ENCODE assay signal across 19 cellular contexts in genomic region chr22:45104313-45104712, GRCh38.
"Had no signal": no experiment of that assay in that cellular context is flagged by ENCODE, and none has a peak within 500 bp of the region (broad histone marks: within the 10 kb centered on the region; RNA-seq: fewer than 3 reads in every experiment).

No MANE protein-coding gene starts in this region.

- H3K36me3 ChIP-seq: MG63 had no signal

- H3K4me1 Mint-ChIP-seq: activated naive CD4-positive, alpha-beta T cell treated with anti-CD3 and anti-CD28 coated beads, Interleukin-2, amount 50 U/mL, for 24 hours had no signal

- H3K27ac ChIP-seq: KMS-11 had no signal

- ATAC-seq: activated CD4-positive, CD25-positive, alpha-beta regulatory T cell treated with anti-CD3 and anti-CD28 coated beads, Interleukin-2, amount 50 U/mL, for 24 hours; activated CD8-positive, alpha-beta T cell treated with anti-CD3 and anti-CD28 coated beads for 36 hours had no signal

- H2AFZ ChIP-seq: PC-9 had no signal

- H3K9me3 Mint-ChIP-seq: activated CD8-positive, alpha-beta T cell treated with anti-CD3 and anti-CD28 coated beads for 36 hours; activated naive CD4-positive, alpha-beta T cell treated with anti-CD3 and anti-CD28 coated beads, Interleukin-2, amount 50 U/mL, for 24 hours; T-helper 1 cell treated with Interleukin-12 subunit alpha and Interleukin-12 subunit beta and Interleukin-4 antibody, amounts not matched to agents 30 μg/mL and 1 μg/mL, for 36 hours had no signal

- H3K4me2 ChIP-seq: KMS-11 had no signal

- H3K4me3 Mint-ChIP-seq: activated CD8-positive, alpha-beta T cell treated with anti-CD3 and anti-CD28 coated beads for 36 hours; activated naive CD4-positive, alpha-beta T cell treated with anti-CD3 and anti-CD28 coated beads, Interleukin-2, amount 50 U/mL, for 24 hours; T-helper 1 cell treated with Interleukin-12 subunit alpha and Interleukin-12 subunit beta and Interleukin-4 antibody, amounts not matched to agents 30 μg/mL and 1 μg/mL, for 36 hours had no signal

- H3K9me3 ChIP-seq: MG63 had no signal

- DNase-seq: activated CD4-positive, alpha-beta T cell treated with anti-CD3 and anti-CD28 coated beads for 4 hours; activated CD8-positive, alpha-beta memory T cell treated with anti-CD3 and anti-CD28 coated beads, Interleukin-2, amount 50 U/mL, for 48 hours; activated CD8-positive, alpha-beta T cell treated with anti-CD3 and anti-CD28 coated beads for 36 hours; activated naive CD4-positive, alpha-beta T cell; activated T-cell treated with anti-CD3 and anti-CD28 coated beads, Interleukin-2, amount 50 U/mL, for 1 hour; MG63; NCI-H1105 treated with DMSO at 0.1 percent for 48 hours; NCI-H1436 treated with DMSO at 0.1 percent for 48 hours; NCI-H187; NCI-H2081 treated with DMSO at 0.1 percent for 48 hours; NCI-H446 treated with DMSO at 0.1 percent for 48 hours; NCI-H524 treated with DMSO at 0.1 percent for 48 hours; NCI-H748 treated with DMSO at 0.1 percent for 48 hours; PC-9; SHP77 treated with DMSO at 0.1 percent for 48 hours had no signal

- H3K9ac ChIP-seq: KMS-11 had no signal

- H3K27me3 ChIP-seq: MG63 had no signal

- H3K36me3 Mint-ChIP-seq: activated naive CD4-positive, alpha-beta T cell treated with anti-CD3 and anti-CD28 coated beads, Interleukin-2, amount 50 U/mL, for 24 hours had no signal

- H3K27ac Mint-ChIP-seq: activated CD8-positive, alpha-beta T cell treated with anti-CD3 and anti-CD28 coated beads for 36 hours; activated naive CD4-positive, alpha-beta T cell treated with anti-CD3 and anti-CD28 coated beads, Interleukin-2, amount 50 U/mL, for 24 hours; T-helper 1 cell treated with Interleukin-12 subunit alpha and Interleukin-12 subunit beta and Interleukin-4 antibody, amounts not matched to agents 30 μg/mL and 1 μg/mL, for 36 hours had no signal
